In genomic region chr16:86566966-86567700, GRCh38 we compare ENCODE assay signal across 8 cellular contexts. TPM values are rescaled to one million over a fixed set of nuclear protein-coding genes. Genes with fewer than 3 reads are reported as not detected.
DNase-seq lines count a peak whose midpoint lies in the region; ATAC-seq, FAIRE-seq and TF ChIP-seq lines count a peak whose summit lies in the region.

No MANE protein-coding gene starts in this region.

- peak; percentile 31 for DNase-seq in activated CD4-positive, alpha-beta T cell treated with anti-CD3 and anti-CD28 coated beads for 36 hours
- no peak for DNase-seq in activated CD4-positive, alpha-beta T cell treated with anti-CD3 and anti-CD28 coated beads for 48 hours
- DNase-seq in MCF 10A (ENCODE audit: unreplicated experiment) (peak; percentile 65), iris pigment epithelial cell (ENCODE audit: low read depth) (peak; percentile 87), tibial artery (peak in 1 of 2 donors; percentile 83), H54 (ENCODE audit: insufficient read length, low spot score) (no peak)
- DNase-seq in stimulated activated CD4-positive, alpha-beta T cell treated with anti-CD3 and anti-CD28 coated beads, Interleukin-4, amount 100 ng/mL, for 24 hours: no peak

- BruUV-seq in MCF 10A (replicated peaks; lab: Mats Ljungman, UMichigan): TSS peak; percentile 52

- no peak for TF ChIP-seq CTCF in MCF 10A (IDR thresholded peaks at IDR 0.05; ENCODE audit: unreplicated experiment)
- no peak for TF ChIP-seq CTCF in tibial artery (IDR thresholded peaks at IDR 0.05)

- no peaks in the 10 kb centered on the region for H3K27me3 ChIP-seq in tibial artery

- H3K27ac ChIP-seq in tibial artery: peak overlapping the region; percentile 95 to 97

- H3K4me1 ChIP-seq in tibial artery: peaks cover 0 to 22% (median 14%) of the 10 kb centered on the region in 4 donors

- H3K4me1 Mint-ChIP-seq in activated CD4-positive, alpha-beta T cell treated with anti-CD3 and anti-CD28 coated beads for 36 hours: peaks cover 16% of the 10 kb centered on the region
- H3K4me1 Mint-ChIP-seq in MCF 10A (ENCODE audit: insufficient read depth, unreplicated experiment): peaks cover 19% of the 10 kb centered on the region

- CTCF ChIA-PET in activated CD4-positive, alpha-beta T cell treated with anti-CD3 and anti-CD28 coated beads for 36 hours (lab: Charles Lee): no interaction called here
- CTCF ChIA-PET in MCF 10A (lab: Yijun Ruan, JAX): interaction anchor here (0.6 to 4.5 kb wide), 8 partner anchors 194 to 713 kb away, joined by 3 to 20 read pairs (median 4); no protein-coding TSS in a partner anchor

- H3K36me3 ChIP-seq in tibial artery: peaks cover 0 to 5% (median 0%) of the 10 kb centered on the region in 3 donors

- FAIRE-seq in H54 (lab: Jason Lieb, UNC): no peak

- no peaks in the 10 kb centered on the region for H3K9me3 Mint-ChIP-seq in activated CD4-positive, alpha-beta T cell treated with anti-CD3 and anti-CD28 coated beads for 36 hours (ENCODE audit: low read depth)
- no peaks in the 10 kb centered on the region for H3K9me3 Mint-ChIP-seq in MCF 10A (ENCODE audit: unreplicated experiment)

- POLR2A ChIA-PET in activated CD4-positive, alpha-beta T cell treated with anti-CD3 and anti-CD28 coated beads for 36 hours (lab: Charles Lee): no interaction called here
- POLR2A ChIA-PET in MCF 10A (lab: Yijun Ruan, JAX): interaction anchor here (0.6 to 7.2 kb wide), 14 partner anchors 9 to 808 kb away, joined by 3 to 42 read pairs (median 4); partner anchors contain the start of gene C16orf95

- intact Hi-C loops in activated CD4-positive, alpha-beta T cell treated with anti-CD3 and anti-CD28 coated beads for 36 hours (cut with DNase I, micrococcal nuclease): loop anchor here (1.0 to 10.0 kb wide), 4 partner anchors 58 to 638 kb away; no protein-coding TSS in a partner anchor
- intact Hi-C loops in MCF 10A (cut with micrococcal nuclease): loop anchor here (5.0 to 10.0 kb wide), 4 partner anchors 255 to 1198 kb away; partner anchors contain the start of gene KLHDC4
- intact Hi-C loops in tibial artery (cut with DNase I; ENCODE audit: low total_unique reads): loop anchor here (2.0 kb wide), 1 partner anchor 494 kb away; no protein-coding TSS in a partner anchor

- no peak overlapping the region for H3K4me3 Mint-ChIP-seq in activated CD4-positive, alpha-beta T cell treated with anti-CD3 and anti-CD28 coated beads for 36 hours
- H3K4me3 Mint-ChIP-seq in MCF 10A (ENCODE audit: unreplicated experiment): peak overlapping the region; percentile 90

- peak overlapping the region; percentile 81 to 86 for H3K4me3 ChIP-seq in tibial artery

- no peak for ATAC-seq in activated CD4-positive, alpha-beta T cell treated with anti-CD3 and anti-CD28 coated beads for 36 hours
- ATAC-seq in GM21786 (IDR thresholded peaks at IDR 0.05; ENCODE audit: unreplicated experiment): no peak

- peaks cover 60% of the 10 kb centered on the region for H3K27me3 Mint-ChIP-seq in activated CD4-positive, alpha-beta T cell treated with anti-CD3 and anti-CD28 coated beads for 36 hours
- H3K27me3 Mint-ChIP-seq in MCF 10A (ENCODE audit: insufficient read depth, unreplicated experiment): no peaks in the 10 kb centered on the region

- no peaks in the 10 kb centered on the region for H3K9me3 ChIP-seq in tibial artery

- TF ChIP-seq POLR2A in H54 (IDR thresholded peaks at IDR 0.05; ENCODE audit: low read depth, low read length): no peak; the same call in 1 of the 2 replicates

- no peak overlapping the region for H3K27ac Mint-ChIP-seq in activated CD4-positive, alpha-beta T cell treated with anti-CD3 and anti-CD28 coated beads for 36 hours
- peak overlapping the region; percentile 49 for H3K27ac Mint-ChIP-seq in MCF 10A (ENCODE audit: low read depth, unreplicated experiment)

- H3K36me3 Mint-ChIP-seq in activated CD4-positive, alpha-beta T cell treated with anti-CD3 and anti-CD28 coated beads for 36 hours (ENCODE audit: low read depth): no peaks in the 10 kb centered on the region
- peaks cover 32% of the 10 kb centered on the region for H3K36me3 Mint-ChIP-seq in MCF 10A (ENCODE audit: insufficient read depth, unreplicated experiment)

RNA-seq across cellular contexts. Expression of gene FOXC2, which starts 0.5 kb away (rescaled TPM):
- total RNA-seq in activated CD4-positive, alpha-beta T cell treated with anti-CD3 and anti-CD28 coated beads for 36 hours: not detected
- total RNA-seq in MCF 10A (2022): 16.8 and 22.5 TPM in 2 replicates

RNA-seq across cellular contexts. Expression of gene FOXL1, which starts 11.2 kb away (rescaled TPM):
- not detected for total RNA-seq in activated CD4-positive, alpha-beta T cell treated with anti-CD3 and anti-CD28 coated beads for 36 hours
- total RNA-seq in MCF 10A (2022): 4.7 and 4.9 TPM in 2 replicates

RNA-seq across cellular contexts. Expression of gene MTHFSD, which starts 12.1 kb away (rescaled TPM):
- total RNA-seq in activated CD4-positive, alpha-beta T cell treated with anti-CD3 and anti-CD28 coated beads for 36 hours: 10 to 100 TPM; 21.2 to 22.1 TPM
- total RNA-seq in MCF 10A (2022): 30.7 and 39.1 TPM in 2 replicates

RNA-seq across cellular contexts. Expression of gene FOXF1, which starts 56.8 kb away (rescaled TPM):
- total RNA-seq in activated CD4-positive, alpha-beta T cell treated with anti-CD3 and anti-CD28 coated beads for 36 hours: not detected
- not detected in 2 replicates for total RNA-seq in MCF 10A (2022)

Comparison
In these comparisons a context has a peak if more than half of its experiments do, and no peak if none do; other contexts are left out.
1. DNase-seq: peak in activated CD4-positive, alpha-beta T cell treated with anti-CD3 and anti-CD28 coated beads for 36 hours (single experiment), MCF 10A (single experiment) and iris pigment epithelial cell (single experiment); none in activated CD4-positive, alpha-beta T cell treated with anti-CD3 and anti-CD28 coated beads for 48 hours (single experiment), H54 (single experiment) and stimulated activated CD4-positive, alpha-beta T cell treated with anti-CD3 and anti-CD28 coated beads, Interleukin-4, amount 100 ng/mL, for 24 hours (single experiment).
2. RNA of gene FOXC2, which starts 0.5 kb away (total RNA-seq): 16.8 to 22.5 TPM in MCF 10A; not detected in activated CD4-positive, alpha-beta T cell treated with anti-CD3 and anti-CD28 coated beads for 36 hours; every median in the first group is over 10 times any median in the second.